ENCODE assay signal across 13 cellular contexts in genomic region chr15:43795197-43795596, GRCh38. TPM values are rescaled to one million over a fixed set of nuclear protein-coding genes. Genes with fewer than 3 reads are reported as not detected.
A peak's percentile ranks its signal among the peaks of the same experiment; 100 is the strongest.
DNase-seq lines count a peak whose midpoint lies in the region; ATAC-seq and TF ChIP-seq lines count a peak whose summit lies in the region.
"Had no signal": no experiment of that assay in that cellular context is flagged by ENCODE, and none has a peak within 500 bp of the region (broad histone marks: within the 10 kb centered on the region; RNA-seq: fewer than 3 reads in every experiment).

No MANE protein-coding gene starts in this region.

- H3K9me3 ChIP-seq in HUES48 (ENCODE audit: control insufficient read depth, insufficient read depth, low read length) (no peaks in the 10 kb centered on the region), ovary (no peaks in the 10 kb centered on the region)
- H3K9me3 ChIP-seq: sigmoid colon had no signal

- H3K4me1 ChIP-seq in ACC112 (ENCODE audit: control insufficient read depth, insufficient read depth, low read length, unreplicated experiment) (peaks cover 32% of the 10 kb centered on the region), HUES48 (ENCODE audit: control insufficient read depth, insufficient read depth, low read length) (peaks cover 41% of the 10 kb centered on the region), ovary (ENCODE audit: insufficient read depth) (peaks cover 16% of the 10 kb centered on the region)

- TF ChIP-seq CTCF in brain (conservative IDR thresholded peaks at IDR 0.05), result no peak
- no peak for TF ChIP-seq CTCF in natural killer cell (IDR thresholded peaks at IDR 0.05)
- no peak for TF ChIP-seq CTCF in ovary (IDR thresholded peaks at IDR 0.05)

- WGBS in ovary, 3 donors, result 89 to 92% (median 89%) methylated on average over 2 of the region's 2 CpGs

- DNase-seq in natural killer cell, result no peak
- DNase-seq in ovary, result no peak
- DNase-seq in stimulated activated naive CD4-positive, alpha-beta T cell (lab: John Stamatoyannopoulos, UW), result no peak
- no peak for DNase-seq in T-helper 2 cell treated with Interferon-gamma antibody and Interleukin-4, amounts not matched to agents 5 μg/mL and 100 μg/mL, for 36 hours (ENCODE audit: low spot score)
- DNase-seq: activated CD8-positive, alpha-beta memory T cell treated with anti-CD3 and anti-CD28 coated beads for 24 hours; aorta; C1 segment of cervical spinal cord; midbrain; sigmoid colon had no signal

- H3K79me2 ChIP-seq in ACC112 (ENCODE audit: control insufficient read depth, insufficient read depth, low read length, unreplicated experiment), result peaks cover 36% of the 10 kb centered on the region

- peaks cover 32% of the 10 kb centered on the region for H3K36me3 ChIP-seq in ACC112 (ENCODE audit: insufficient read depth, low read length)
- H3K36me3 ChIP-seq in HUES48 (ENCODE audit: control insufficient read depth, insufficient read depth, low read length), result peaks cover 51% of the 10 kb centered on the region
- H3K36me3 ChIP-seq in ovary, result no peaks in the 10 kb centered on the region

- H3K36me3 Mint-ChIP-seq in brain (peaks cover 61% of the 10 kb centered on the region), natural killer cell (no peaks in the 10 kb centered on the region)
- peaks cover 63% of the 10 kb centered on the region for H3K36me3 Mint-ChIP-seq in T-helper 2 cell treated with Interferon-gamma antibody and Interleukin-4, amounts not matched to agents 5 μg/mL and 100 μg/mL, for 36 hours (ENCODE audit: low read depth)

- ATAC-seq in natural killer cell, result no peak
- no peak for ATAC-seq in HG02852 (IDR thresholded peaks at IDR 0.05; ENCODE audit: unreplicated experiment)

- H3K27ac Mint-ChIP-seq in brain (peak overlapping the region; percentile 33 to 100 (median 52)), natural killer cell (peak overlapping the region; percentile 98 to 99)
- no peak overlapping the region for H3K27ac Mint-ChIP-seq in T-helper 2 cell treated with Interferon-gamma antibody and Interleukin-4, amounts not matched to agents 5 μg/mL and 100 μg/mL, for 36 hours

- H3K4me3 Mint-ChIP-seq in brain (peak overlapping the region in 4 of 5 experiments; percentile 22 to 99 (median 98)), natural killer cell (no peak overlapping the region)
- H3K4me3 Mint-ChIP-seq in T-helper 2 cell treated with Interferon-gamma antibody and Interleukin-4, amounts not matched to agents 5 μg/mL and 100 μg/mL, for 36 hours, result no peak overlapping the region

- H3K9me3 Mint-ChIP-seq in brain (peaks cover 0 to 8% (median 0%) of the 10 kb centered on the region in 5 experiments), natural killer cell (no peaks in the 10 kb centered on the region)
- no peaks in the 10 kb centered on the region for H3K9me3 Mint-ChIP-seq in T-helper 2 cell treated with Interferon-gamma antibody and Interleukin-4, amounts not matched to agents 5 μg/mL and 100 μg/mL, for 36 hours

- TF ChIP-seq POLR2A in ovary (IDR thresholded peaks at IDR 0.05), result no peak

- no peak overlapping the region for H3K9ac ChIP-seq in HUES48 (ENCODE audit: low read depth, low read length)

- H3K4me3 ChIP-seq in ACC112 (ENCODE audit: low read depth, low read length) (peak overlapping the region; percentile 99), HUES48 (ENCODE audit: low read depth, low read length) (no peak overlapping the region), ovary (no peak overlapping the region)
- H3K4me3 ChIP-seq: sigmoid colon had no signal

- H3K27ac ChIP-seq in ACC112 (ENCODE audit: low read depth, low read length) (peak overlapping the region; percentile 32; the same call in 1 of the 2 replicates), HUES48 (ENCODE audit: low read depth, low read length) (peak overlapping the region; percentile 61), ovary (no peak overlapping the region)

- H3K27me3 Mint-ChIP-seq in brain, result peaks cover 11% of the 10 kb centered on the region
- H3K27me3 Mint-ChIP-seq in natural killer cell (ENCODE audit: low read depth in 2 of 2), result no peaks in the 10 kb centered on the region
- no peaks in the 10 kb centered on the region for H3K27me3 Mint-ChIP-seq in T-helper 2 cell treated with Interferon-gamma antibody and Interleukin-4, amounts not matched to agents 5 μg/mL and 100 μg/mL, for 36 hours (ENCODE audit: low read depth)

- H2AFZ ChIP-seq in ACC112 (ENCODE audit: low read length, unreplicated experiment), result no peak overlapping the region

- H3K4me1 Mint-ChIP-seq in brain (peaks cover 72% of the 10 kb centered on the region), natural killer cell (peaks cover 58 to 75% of the 10 kb centered on the region in 2 donors)
- H3K4me1 Mint-ChIP-seq in T-helper 2 cell treated with Interferon-gamma antibody and Interleukin-4, amounts not matched to agents 5 μg/mL and 100 μg/mL, for 36 hours (ENCODE audit: low read depth), result peaks cover 41% of the 10 kb centered on the region

- no peaks in the 10 kb centered on the region for H3K27me3 ChIP-seq in ACC112 (ENCODE audit: insufficient read depth, low read length)
- H3K27me3 ChIP-seq in HUES48 (ENCODE audit: control insufficient read depth, insufficient read depth, low read length), result no peaks in the 10 kb centered on the region
- no peaks in the 10 kb centered on the region for H3K27me3 ChIP-seq in ovary
- H3K27me3 ChIP-seq: sigmoid colon had no signal

- TF ChIP-seq EP300 in ovary (IDR thresholded peaks at IDR 0.05), result no peak

- intact Hi-C loops in natural killer cell (cut with micrococcal nuclease), result no loop called here
- intact Hi-C loops in ovary (cut with DNase I), result no loop called here

RNA-seq across cellular contexts. Expression of gene SERF2, which starts 3.1 kb away (rescaled TPM):
- 789 TPM for polyA plus RNA-seq in brain (ENCODE audit: insufficient read depth, low read depth, low replicate concordance)
- total RNA-seq in natural killer cell, result 100 to 1,000 TPM; 476 to 551 (median 526) TPM
- total RNA-seq in ovary, result 100 to 1,000 TPM; 433 to 587 (median 484) TPM
- 100 to 1,000 TPM; 254 to 981 TPM for polyA plus RNA-seq in ovary

RNA-seq across cellular contexts. Expression of gene SERINC4, which starts 4.8 kb away (rescaled TPM):
- polyA plus RNA-seq in brain (ENCODE audit: insufficient read depth, low read depth, low replicate concordance) (0.22 TPM), ovary (under 1 TPM in 1 of 2 donors, not detected in 1; 0.39 TPM)
- total RNA-seq in natural killer cell (under 1 TPM in 2 of 3 donors, not detected in 1; 0.18 to 0.25 TPM), ovary (under 1 TPM in 5 of 7 donors, not detected in 2; 0.07 to 0.36 (median 0.18) TPM)
- total RNA-seq: aorta had no signal

RNA-seq across cellular contexts. Expression of gene HYPK, which starts 5.2 kb away (rescaled TPM):
- polyA plus RNA-seq in brain (ENCODE audit: insufficient read depth, low read depth, low replicate concordance) (6.7 TPM), ovary (10 to 100 TPM in 1 of 2 donors, 1 to 10 TPM in 1; 7.2 to 12.3 TPM)
- total RNA-seq in natural killer cell (10 to 100 TPM; 19.8 to 29.3 (median 25.8) TPM), ovary (10 to 100 TPM in 6 of 7 donors, 1 to 10 TPM in 1; 9.1 to 20.7 (median 14.1) TPM)

RNA-seq across cellular contexts. Expression of gene ELL3, which starts 18.4 kb away (rescaled TPM):
- 10.6 TPM for polyA plus RNA-seq in brain (ENCODE audit: insufficient read depth, low read depth, low replicate concordance)
- total RNA-seq in natural killer cell, result under 1 TPM in 2 of 3 donors, not detected in 1; 0.82 to 0.88 TPM
- 1 to 10 TPM; 2.2 to 7.2 (median 5.5) TPM for total RNA-seq in ovary
- 1 to 10 TPM; 4.7 to 4.9 TPM for polyA plus RNA-seq in ovary

RNA-seq across cellular contexts. Expression of gene MFAP1, which starts 29.3 kb away (rescaled TPM):
- polyA plus RNA-seq in brain (ENCODE audit: insufficient read depth, low read depth, low replicate concordance), result 28.0 TPM
- total RNA-seq in natural killer cell, result 10 to 100 TPM; 10.2 to 13.3 (median 12.3) TPM
- 10 to 100 TPM; 12.4 to 29.3 (median 21.0) TPM for total RNA-seq in ovary
- polyA plus RNA-seq in ovary, result 10 to 100 TPM; 18.6 to 54.1 TPM

Comparison
In these comparisons a context has a peak if more than half of its experiments do, and no peak if none do; other contexts are left out.
1. H3K27ac ChIP-seq: peak in ACC112 (single experiment) and HUES48 (single experiment); none in ovary (0 of 2).
2. H3K4me3 Mint-ChIP-seq: peak in brain (4 of 5); none in natural killer cell (single experiment) and T-helper 2 cell treated with Interferon-gamma antibody and Interleukin-4, amounts not matched to agents 5 μg/mL and 100 μg/mL, for 36 hours (single experiment).